In genomic region chrX:103104370-103104769, GRCh38 we compare ENCODE assay signal across 5 cellular contexts. TPM values are rescaled to one million over a fixed set of nuclear protein-coding genes. Genes with fewer than 3 reads are reported as not detected.
"Had no signal": no experiment of that assay in that cellular context is flagged by ENCODE, and none has a peak within 500 bp of the region (broad histone marks: within the 10 kb centered on the region; RNA-seq: fewer than 3 reads in every experiment).

No MANE protein-coding gene starts in this region.

RNA-seq across cellular contexts. Expression of gene NXF3, which starts 11.4 kb away (rescaled TPM):
- total RNA-seq: OCI-LY7, PC-9, SJCRH30, SJSA1, SK-MEL-5 had no signal

RNA-seq across cellular contexts. Expression of gene BEX1, which starts 40.4 kb away (rescaled TPM):
- total RNA-seq: OCI-LY7, PC-9, SJCRH30, SJSA1 had no signal
